3 cellular contexts compared by ENCODE assay signal in the genomic region with DNA sequence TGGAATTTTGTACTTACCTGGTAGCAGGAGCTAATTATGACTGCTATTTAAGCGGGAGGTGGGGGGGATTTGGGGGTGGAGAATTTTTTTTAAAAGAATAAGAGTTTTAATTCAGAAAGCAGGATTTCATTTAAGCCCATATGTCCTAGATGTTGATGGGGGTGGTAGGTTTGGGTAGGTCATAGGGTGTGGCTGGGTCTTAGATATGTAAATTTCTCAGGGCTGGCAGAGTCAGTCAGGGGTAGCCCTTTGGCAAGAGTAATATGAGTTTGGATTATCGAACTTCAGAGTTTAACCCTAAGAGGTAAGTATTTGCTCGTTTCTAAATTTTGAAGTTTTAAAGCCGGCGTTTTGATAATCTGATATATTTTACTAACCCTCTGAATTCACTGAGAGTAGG.
TF ChIP-seq lines count a peak whose summit lies in the region.

No MANE protein-coding gene starts in this region.

TF ChIP-seq in HCT116, 20 proteins besides CTCF, POLR2A, EP300 and RAD21:
- TF ChIP-seq ELF1 (IDR thresholded peaks at IDR 0.05; ENCODE audit: borderline replicate concordance, low read depth) (no peak), ZNF274 (IDR thresholded peaks at IDR 0.05; ENCODE audit: low read depth, low read length) (no peak), CEBPB (IDR thresholded peaks at IDR 0.05; ENCODE audit: low read depth) (no peak), SRF (IDR thresholded peaks at IDR 0.05; ENCODE audit: low read depth) (no peak), EZH2phosphoT487 (IDR thresholded peaks at IDR 0.05; ENCODE audit: borderline replicate concordance) (no peak), FOSL1 (IDR thresholded peaks at IDR 0.05; ENCODE audit: low read depth) (no peak), JUND (IDR thresholded peaks at IDR 0.05) (no peak), YY1 (IDR thresholded peaks at IDR 0.05; ENCODE audit: extremely low read depth, insufficient replicate concordance, low read depth, low read length) (no peak)
- TF ChIP-seq, protein P1, sequence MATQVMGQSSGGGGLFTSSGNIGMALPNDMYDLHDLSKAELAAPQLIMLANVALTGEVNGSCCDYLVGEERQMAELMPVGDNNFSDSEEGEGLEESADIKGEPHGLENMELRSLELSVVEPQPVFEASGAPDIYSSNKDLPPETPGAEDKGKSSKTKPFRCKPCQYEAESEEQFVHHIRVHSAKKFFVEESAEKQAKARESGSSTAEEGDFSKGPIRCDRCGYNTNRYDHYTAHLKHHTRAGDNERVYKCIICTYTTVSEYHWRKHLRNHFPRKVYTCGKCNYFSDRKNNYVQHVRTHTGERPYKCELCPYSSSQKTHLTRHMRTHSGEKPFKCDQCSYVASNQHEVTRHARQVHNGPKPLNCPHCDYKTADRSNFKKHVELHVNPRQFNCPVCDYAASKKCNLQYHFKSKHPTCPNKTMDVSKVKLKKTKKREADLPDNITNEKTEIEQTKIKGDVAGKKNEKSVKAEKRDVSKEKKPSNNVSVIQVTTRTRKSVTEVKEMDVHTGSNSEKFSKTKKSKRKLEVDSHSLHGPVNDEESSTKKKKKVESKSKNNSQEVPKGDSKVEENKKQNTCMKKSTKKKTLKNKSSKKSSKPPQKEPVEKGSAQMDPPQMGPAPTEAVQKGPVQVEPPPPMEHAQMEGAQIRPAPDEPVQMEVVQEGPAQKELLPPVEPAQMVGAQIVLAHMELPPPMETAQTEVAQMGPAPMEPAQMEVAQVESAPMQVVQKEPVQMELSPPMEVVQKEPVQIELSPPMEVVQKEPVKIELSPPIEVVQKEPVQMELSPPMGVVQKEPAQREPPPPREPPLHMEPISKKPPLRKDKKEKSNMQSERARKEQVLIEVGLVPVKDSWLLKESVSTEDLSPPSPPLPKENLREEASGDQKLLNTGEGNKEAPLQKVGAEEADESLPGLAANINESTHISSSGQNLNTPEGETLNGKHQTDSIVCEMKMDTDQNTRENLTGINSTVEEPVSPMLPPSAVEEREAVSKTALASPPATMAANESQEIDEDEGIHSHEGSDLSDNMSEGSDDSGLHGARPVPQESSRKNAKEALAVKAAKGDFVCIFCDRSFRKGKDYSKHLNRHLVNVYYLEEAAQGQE (IDR thresholded peaks at IDR 0.05; ENCODE audit: low read depth): no peak
- TF ChIP-seq, protein P2, sequence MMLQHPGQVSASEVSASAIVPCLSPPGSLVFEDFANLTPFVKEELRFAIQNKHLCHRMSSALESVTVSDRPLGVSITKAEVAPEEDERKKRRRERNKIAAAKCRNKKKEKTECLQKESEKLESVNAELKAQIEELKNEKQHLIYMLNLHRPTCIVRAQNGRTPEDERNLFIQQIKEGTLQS (IDR thresholded peaks at IDR 0.05): no peak

TF ChIP-seq in K562, 482 proteins besides CTCF, POLR2A, EP300 and RAD21:
- TF ChIP-seq HIVEP1 (CRISPR knock-in tag; IDR thresholded peaks at IDR 0.05) (no peak), ZNF263 (CRISPR knock-in tag; IDR thresholded peaks at IDR 0.05; ENCODE audit: borderline replicate concordance) (no peak), CBFA2T3 (IDR thresholded peaks at IDR 0.05) (no peak), RBBP5 (IDR thresholded peaks at IDR 0.05; ENCODE audit: borderline replicate concordance, insufficient read depth, low read length, poor library complexity, severe bottlenecking) (no peak), BCOR (IDR thresholded peaks at IDR 0.05) (no peak), ZNF232 (CRISPR knock-in tag; IDR thresholded peaks at IDR 0.05) (no peak), NFYB (IDR thresholded peaks at IDR 0.05; ENCODE audit: extremely low read depth, insufficient read length) (no peak), TBL1XR1 (IDR thresholded peaks at IDR 0.05; ENCODE audit: low read length in 2 of 2) (no peak), PHB2 (IDR thresholded peaks at IDR 0.05; ENCODE audit: low read depth) (no peak), KAT8 (IDR thresholded peaks at IDR 0.05; ENCODE audit: low read depth) (no peak), ELF1 (tag; IDR thresholded peaks at IDR 0.05) (no peak), LCOR (CRISPR knock-in tag; IDR thresholded peaks at IDR 0.05) (no peak), KAT2B (IDR thresholded peaks at IDR 0.05; ENCODE audit: low read depth, low read length) (no peak)
- TF ChIP-seq, protein P3, sequence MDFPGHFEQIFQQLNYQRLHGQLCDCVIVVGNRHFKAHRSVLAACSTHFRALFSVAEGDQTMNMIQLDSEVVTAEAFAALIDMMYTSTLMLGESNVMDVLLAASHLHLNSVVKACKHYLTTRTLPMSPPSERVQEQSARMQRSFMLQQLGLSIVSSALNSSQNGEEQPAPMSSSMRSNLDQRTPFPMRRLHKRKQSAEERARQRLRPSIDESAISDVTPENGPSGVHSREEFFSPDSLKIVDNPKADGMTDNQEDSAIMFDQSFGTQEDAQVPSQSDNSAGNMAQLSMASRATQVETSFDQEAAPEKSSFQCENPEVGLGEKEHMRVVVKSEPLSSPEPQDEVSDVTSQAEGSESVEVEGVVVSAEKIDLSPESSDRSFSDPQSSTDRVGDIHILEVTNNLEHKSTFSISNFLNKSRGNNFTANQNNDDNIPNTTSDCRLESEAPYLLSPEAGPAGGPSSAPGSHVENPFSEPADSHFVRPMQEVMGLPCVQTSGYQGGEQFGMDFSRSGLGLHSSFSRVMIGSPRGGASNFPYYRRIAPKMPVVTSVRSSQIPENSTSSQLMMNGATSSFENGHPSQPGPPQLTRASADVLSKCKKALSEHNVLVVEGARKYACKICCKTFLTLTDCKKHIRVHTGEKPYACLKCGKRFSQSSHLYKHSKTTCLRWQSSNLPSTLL (IDR thresholded peaks at IDR 0.05): no peak
- TF ChIP-seq, protein P4, sequence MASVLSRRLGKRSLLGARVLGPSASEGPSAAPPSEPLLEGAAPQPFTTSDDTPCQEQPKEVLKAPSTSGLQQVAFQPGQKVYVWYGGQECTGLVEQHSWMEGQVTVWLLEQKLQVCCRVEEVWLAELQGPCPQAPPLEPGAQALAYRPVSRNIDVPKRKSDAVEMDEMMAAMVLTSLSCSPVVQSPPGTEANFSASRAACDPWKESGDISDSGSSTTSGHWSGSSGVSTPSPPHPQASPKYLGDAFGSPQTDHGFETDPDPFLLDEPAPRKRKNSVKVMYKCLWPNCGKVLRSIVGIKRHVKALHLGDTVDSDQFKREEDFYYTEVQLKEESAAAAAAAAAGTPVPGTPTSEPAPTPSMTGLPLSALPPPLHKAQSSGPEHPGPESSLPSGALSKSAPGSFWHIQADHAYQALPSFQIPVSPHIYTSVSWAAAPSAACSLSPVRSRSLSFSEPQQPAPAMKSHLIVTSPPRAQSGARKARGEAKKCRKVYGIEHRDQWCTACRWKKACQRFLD (CRISPR knock-in tag; IDR thresholded peaks at IDR 0.05): no peak
TF ChIP-seq in K562: peak in this region for 0.

TF ChIP-seq in SK-N-SH treated with all-trans-retinoic acid at 6 μM for 48 hours, 23 proteins besides CTCF, POLR2A, EP300 and RAD21:
- no peak for TF ChIP-seq TCF4 (CRISPR knock-in tag; IDR thresholded peaks at IDR 0.05; ENCODE audit: borderline replicate concordance)
- no peak for TF ChIP-seq ISL1 (CRISPR knock-in tag; IDR thresholded peaks at IDR 0.05)
